28 cellular contexts compared by ENCODE assay signal in genomic region chr3:44011680-44012079, GRCh38.
"Had no signal": no experiment of that assay in that cellular context is flagged by ENCODE, and none has a peak within 500 bp of the region (broad histone marks: within the 10 kb centered on the region; RNA-seq: fewer than 3 reads in every experiment).

No MANE protein-coding gene starts in this region.

- H3K4me3 Mint-ChIP-seq: mesothelial cell of epicardium, natural killer cell, nephron progenitor cell had no signal

- DNase-seq: hippocampal formation; kidney glomerular epithelial cell; left colon; left lung; lower lobe of right lung; mammary epithelial cell; mesenchymal stem cell; naive B cell; natural killer cell; nephron progenitor cell; nucleus accumbens; right cardiac atrium; stimulated activated CD4-positive, alpha-beta T cell treated with anti-CD3 and anti-CD28 coated beads, Interleukin-12 subunit alpha, Interleukin-12 subunit beta, amount 100 ng/mL, for 4 hours; stimulated activated CD4-positive, alpha-beta T cell treated with anti-CD3 and anti-CD28 coated beads, Interleukin-15, amount 100 ng/mL, for 24 hours; stimulated activated CD4-positive, alpha-beta T cell treated with anti-CD3 and anti-CD28 coated beads, Interleukin-2, amount 100 ng/mL, for 24 hours; stimulated activated CD4-positive, alpha-beta T cell treated with anti-CD3 and anti-CD28 coated beads, Interleukin-4, amount 100 ng/mL, for 1 hour; stimulated activated naive CD4-positive, alpha-beta T cell; stomach; tibial artery; trophoblast cell; upper lobe of right lung had no signal

- H3K36me3 Mint-ChIP-seq: mesothelial cell of epicardium, natural killer cell had no signal

- FAIRE-seq: keratinocyte, urothelium cell line had no signal

- H3K9me3 ChIP-seq: left lung, lower lobe of right lung, stomach, suprapubic skin, thoracic aorta, tibial artery, upper lobe of right lung had no signal

- H3K27ac ChIP-seq: left lung, lower lobe of right lung, skin epidermis, stomach, suprapubic skin, thoracic aorta, tibial artery, upper lobe of right lung had no signal

- H3K4me3 ChIP-seq: left lung, lower lobe of right lung, skin epidermis, stomach, suprapubic skin, thoracic aorta, tibial artery, upper lobe of right lung had no signal

- H3K4me1 Mint-ChIP-seq: mesothelial cell of epicardium, naive B cell, natural killer cell had no signal

- H3K27ac Mint-ChIP-seq: mesothelial cell of epicardium, natural killer cell, nephron progenitor cell, progenitor cell of endocrine pancreas had no signal

- H3K36me3 ChIP-seq: left lung, lower lobe of right lung, stomach, suprapubic skin, thoracic aorta, tibial artery, upper lobe of right lung had no signal

- H3K9me3 Mint-ChIP-seq: mesothelial cell of epicardium, naive B cell, natural killer cell, nephron progenitor cell had no signal

- H3K4me1 ChIP-seq: left lung, lower lobe of right lung, stomach, suprapubic skin, tibial artery, upper lobe of right lung had no signal
